8 cellular contexts compared by ENCODE assay signal in genomic region chr5:43039468-43040286, GRCh38. TPM values are rescaled to one million over a fixed set of nuclear protein-coding genes. Genes with fewer than 3 reads are reported as not detected.
DNase-seq lines count a peak whose midpoint lies in the region; ATAC-seq and TF ChIP-seq lines count a peak whose summit lies in the region.

No MANE protein-coding gene starts in this region.

- peaks cover 0 to 2% (median 0%) of the 10 kb centered on the region in 9 donors for H3K9me3 Mint-ChIP-seq in naive thymus-derived CD8-positive, alpha-beta T cell

- intact Hi-C loops in tibial artery (cut with DNase I; ENCODE audit: low total_unique reads) = loop anchor here (2.0 to 10.0 kb wide), 5 partner anchors 21 to 125 kb away; no protein-coding TSS in a partner anchor

- POLR2A ChIA-PET in naive thymus-derived CD8-positive, alpha-beta T cell (lab: Charles Lee) = interaction anchor here (0.8 to 12.3 kb wide), 13 partner anchors 12 to 1136 kb away, joined by 3 to 904 read pairs (median 136); partner anchors contain the start of genes NNT, RIMOC1, TMEM267 and ZNF131

- peaks cover 0 to 5% (median 4%) of the 10 kb centered on the region in 3 donors for H3K36me3 Mint-ChIP-seq in naive thymus-derived CD8-positive, alpha-beta T cell

- DNase-seq in DMS79 treated with DMSO at 0.1 percent for 48 hours (lab: John Stamatoyannopoulos, UW) (peak; percentile 84), NCI-H748 treated with DMSO at 0.1 percent for 48 hours (lab: John Stamatoyannopoulos, UW) (peak; percentile 97), epithelial cell of proximal tubule (ENCODE audit: low read depth) (no peak), tibial artery (peak; percentile 77 to 83)
- peak; percentile 69 for DNase-seq in activated CD8-positive, alpha-beta memory T cell treated with anti-CD3 and anti-CD28 coated beads, Interleukin-2, amount 50 U/mL, for 4 hours
- peak; percentile 50 to 76 (median 64) for DNase-seq in naive thymus-derived CD8-positive, alpha-beta T cell

- ATAC-seq in HG03097 (IDR thresholded peaks at IDR 0.05; ENCODE audit: low FRiP score, unreplicated experiment) (peak; percentile 13), HG02973 (IDR thresholded peaks at IDR 0.05; ENCODE audit: unreplicated experiment) (no peak)
- peak; percentile 1 for ATAC-seq in naive thymus-derived CD8-positive, alpha-beta T cell

- peak; percentile 20 for TF ChIP-seq CTCF in epithelial cell of proximal tubule (conservative IDR thresholded peaks at IDR 0.05; ENCODE audit: low read depth, low read length)
- no peak for TF ChIP-seq CTCF in tibial artery (IDR thresholded peaks at IDR 0.05)

- H3K4me1 ChIP-seq in tibial artery = peaks cover 0 to 13% (median 2%) of the 10 kb centered on the region in 4 donors

- H3K4me3 ChIP-seq in epithelial cell of proximal tubule (ENCODE audit: low read depth, low read length) (peak overlapping the region; percentile 68), tibial artery (peak overlapping the region; percentile 72 to 77)

- H3K27me3 Mint-ChIP-seq in naive thymus-derived CD8-positive, alpha-beta T cell = no peaks in the 10 kb centered on the region

- H3K4me3 Mint-ChIP-seq in naive thymus-derived CD8-positive, alpha-beta T cell = peak overlapping the region; percentile 95 to 100 (median 98)

- H3K36me3 ChIP-seq in tibial artery = no peaks in the 10 kb centered on the region

- peak overlapping the region; percentile 96 to 100 (median 99) for H3K27ac Mint-ChIP-seq in naive thymus-derived CD8-positive, alpha-beta T cell

- H3K9me3 ChIP-seq in tibial artery = no peaks in the 10 kb centered on the region

- H3K27me3 ChIP-seq in tibial artery = no peaks in the 10 kb centered on the region

- H3K4me1 Mint-ChIP-seq in naive thymus-derived CD8-positive, alpha-beta T cell = peaks cover 17 to 61% (median 53%) of the 10 kb centered on the region in 4 donors

- peak overlapping the region; percentile 98 for H3K27ac ChIP-seq in tibial artery

RNA-seq across cellular contexts. Expression of gene ANXA2R, which starts 0.4 kb away (rescaled TPM):
- 0.35 and 2.2 TPM in 2 replicates for total RNA-seq in epithelial cell of proximal tubule
- 10 to 100 TPM; 65.9 to 72.7 TPM for total RNA-seq in naive thymus-derived CD8-positive, alpha-beta T cell
- 10 to 100 TPM; 51.5 to 69.8 (median 54.8) TPM for polyA plus RNA-seq in naive thymus-derived CD8-positive, alpha-beta T cell

Comparison
In these comparisons a context has a peak if more than half of its experiments do, and no peak if none do; other contexts are left out.
1. RNA of gene ANXA2R, which starts 0.4 kb away (total RNA-seq): 65.9 to 72.7 TPM in naive thymus-derived CD8-positive, alpha-beta T cell; 0.35 to 2.2 TPM in epithelial cell of proximal tubule; every median in the first group is over 10 times any median in the second.